20 cellular contexts compared by ENCODE assay signal in the genomic region with DNA sequence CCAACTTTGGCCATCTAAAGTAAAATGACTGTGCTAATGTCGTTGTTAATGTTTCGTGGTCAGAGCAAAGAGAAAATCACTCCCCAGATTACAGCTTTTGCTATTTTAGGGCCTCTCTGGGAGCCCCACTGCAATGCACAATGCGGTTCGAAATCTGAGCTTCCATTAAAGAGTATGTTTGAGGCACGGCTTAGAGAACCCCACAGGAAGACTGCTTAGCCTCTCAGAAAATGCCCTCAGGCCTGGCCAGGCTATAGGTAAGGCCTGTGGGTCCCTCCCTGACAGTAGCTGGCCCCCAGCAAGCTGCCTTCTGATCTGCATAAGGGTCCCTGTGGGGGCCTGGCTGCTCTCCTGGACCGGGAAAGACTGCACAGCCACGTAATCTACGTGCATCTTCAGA.
A peak's percentile ranks its signal among the peaks of the same experiment; 100 is the strongest.
DNase-seq lines count a peak whose midpoint lies in the region; ATAC-seq lines count a peak whose summit lies in the region.
"Had no signal": no experiment of that assay in that cellular context is flagged by ENCODE, and none has a peak within 500 bp of the region (broad histone marks: within the 10 kb centered on the region; RNA-seq: fewer than 3 reads in every experiment).

No MANE protein-coding gene starts in this region.

- no peak overlapping the region for H2AFZ ChIP-seq in Karpas-422 (ENCODE audit: low read length)
- H2AFZ ChIP-seq in trophoblast cell (ENCODE audit: insufficient read depth, low read length, poor library complexity): no peak overlapping the region

- no peak overlapping the region for H3K4me2 ChIP-seq in Karpas-422 (ENCODE audit: low read depth, low read length, poor library complexity, severe bottlenecking)
- no peak overlapping the region for H3K4me2 ChIP-seq in mesendoderm (ENCODE audit: low read length)
- H3K4me2 ChIP-seq in trophoblast cell (ENCODE audit: low read length): no peak overlapping the region
- H3K4me2 ChIP-seq: A549; BLaER1 treated with 17β-estradiol and CSF1 and Interleukin-3, amounts not matched to agents 10 nM and 100 nM had no signal

- H3K36me3 Mint-ChIP-seq in activated naive CD4-positive, alpha-beta T cell treated with anti-CD3 and anti-CD28 coated beads for 36 hours (ENCODE audit: low read depth): no peaks in the 10 kb centered on the region
- H3K36me3 Mint-ChIP-seq: CD8-positive, alpha-beta T cell had no signal

- H3K23ac ChIP-seq in mesendoderm (ENCODE audit: low read length): no peak overlapping the region
- H3K23ac ChIP-seq in trophoblast cell (ENCODE audit: low read length): no peak overlapping the region

- no peak overlapping the region for H2BK15ac ChIP-seq in mesendoderm (replicated peaks; ENCODE audit: low read depth)

- no peak overlapping the region for H4K91ac ChIP-seq in trophoblast cell (ENCODE audit: low read depth, low read length)

- H3K56ac ChIP-seq in mesendoderm (ENCODE audit: low read length): no peak overlapping the region

- H3K27ac Mint-ChIP-seq in activated naive CD4-positive, alpha-beta T cell treated with anti-CD3 and anti-CD28 coated beads for 36 hours: no peak overlapping the region
- H3K27ac Mint-ChIP-seq: B cell; CD4-positive, alpha-beta T cell; CD8-positive, alpha-beta T cell had no signal

- H3K9ac ChIP-seq in Karpas-422 (ENCODE audit: low read length): no peak overlapping the region
- H3K9ac ChIP-seq in mesendoderm (ENCODE audit: low read length): no peak overlapping the region
- H3K9ac ChIP-seq in trophoblast cell (ENCODE audit: low read length): peak overlapping the region; percentile 69
- H3K9ac ChIP-seq: BLaER1 treated with 17β-estradiol and CSF1 and Interleukin-3, amounts not matched to agents 10 nM and 100 nM had no signal

- CTCF ChIA-PET in activated naive CD4-positive, alpha-beta T cell treated with anti-CD3 and anti-CD28 coated beads for 36 hours (lab: Charles Lee): no interaction called here

- H2BK120ac ChIP-seq in mesendoderm (ENCODE audit: low read depth, low read length): no peak overlapping the region
- no peak overlapping the region for H2BK120ac ChIP-seq in trophoblast cell (ENCODE audit: insufficient read depth, low read length, poor library complexity)

- intact Hi-C loops in activated naive CD4-positive, alpha-beta T cell treated with anti-CD3 and anti-CD28 coated beads for 36 hours (cut with micrococcal nuclease): loop anchor here (10.0 kb wide), 1 partner anchor 60 kb away; no protein-coding TSS in a partner anchor

- H3K36me3 ChIP-seq in Karpas-422 (ENCODE audit: insufficient read depth, low read length) (peaks cover 14% of the 10 kb centered on the region; the same call in 1 of the 2 replicates), SJCRH30 (no peaks in the 10 kb centered on the region), mesendoderm (ENCODE audit: control insufficient read depth, insufficient read depth, low read length) (no peaks in the 10 kb centered on the region), trophoblast cell (ENCODE audit: control insufficient read depth in 1 of 2, insufficient read depth in 2 of 2, low read length in 2 of 2) (no peaks in the 10 kb centered on the region)
- H3K36me3 ChIP-seq: BLaER1 treated with 17β-estradiol and CSF1 and Interleukin-3, amounts not matched to agents 10 nM and 100 nM had no signal

- H3K4me1 ChIP-seq in Karpas-422 (ENCODE audit: low read length) (peaks cover 69% of the 10 kb centered on the region), SJCRH30 (peaks cover 33% of the 10 kb centered on the region), mesendoderm (ENCODE audit: control insufficient read depth, low read depth, low read length) (peaks cover 4% of the 10 kb centered on the region), trophoblast cell (ENCODE audit: control insufficient read depth in 1 of 2, insufficient read depth in 2 of 2, low read length in 2 of 2) (no peaks in the 10 kb centered on the region)
- H3K4me1 ChIP-seq: A549; BLaER1 treated with 17β-estradiol and CSF1 and Interleukin-3, amounts not matched to agents 10 nM and 100 nM; Caco-2 had no signal

- H3K9me2 ChIP-seq in Karpas-422 (replicated peaks; ENCODE audit: insufficient read depth, low read length): no peaks in the 10 kb centered on the region

- no peak overlapping the region for H4K5ac ChIP-seq in mesendoderm (ENCODE audit: low read length)

- DNase-seq in Karpas-422 (no peak), SJCRH30 (peak; percentile 63 to 78), mesendoderm (peak; percentile 3), trophoblast cell (no peak), HuH-7 (ENCODE audit: low spot score) (no peak)
- no peak for DNase-seq in activated naive CD4-positive, alpha-beta T cell treated with anti-CD3 and anti-CD28 coated beads for 36 hours
- DNase-seq: AML-193; Caco-2; Calu3; CD4-positive, alpha-beta T cell; CD8-positive, alpha-beta T cell; DMS79 treated with DMSO at 0.1 percent for 48 hours; GF-D8 had no signal

- H4K8ac ChIP-seq in mesendoderm (ENCODE audit: low read depth, low read length) (no peak overlapping the region), trophoblast cell (ENCODE audit: low read depth, low read length) (no peak overlapping the region)

- no peak overlapping the region for H2AK5ac ChIP-seq in mesendoderm (ENCODE audit: low read length)
- no peak overlapping the region for H2AK5ac ChIP-seq in trophoblast cell (ENCODE audit: low read length)

- no peak overlapping the region for H3K4me3 ChIP-seq in Karpas-422 (ENCODE audit: low read length)
- H3K4me3 ChIP-seq in SJCRH30: no peak overlapping the region
- no peak overlapping the region for H3K4me3 ChIP-seq in mesendoderm (ENCODE audit: low read length)
- H3K4me3 ChIP-seq in trophoblast cell (ENCODE audit: low read depth, low read length): no peak overlapping the region
- H3K4me3 ChIP-seq: A549; BLaER1 treated with 17β-estradiol and CSF1 and Interleukin-3, amounts not matched to agents 10 nM and 100 nM had no signal

- peaks cover 6% of the 10 kb centered on the region for H3K9me3 Mint-ChIP-seq in activated naive CD4-positive, alpha-beta T cell treated with anti-CD3 and anti-CD28 coated beads for 36 hours

- H2BK12ac ChIP-seq in trophoblast cell (ENCODE audit: low read length): no peak overlapping the region

- H4K12ac ChIP-seq in trophoblast cell (ENCODE audit: low read depth, low read length): no peak overlapping the region

- H3K9me3 ChIP-seq in Karpas-422 (ENCODE audit: low read length) (no peaks in the 10 kb centered on the region; the same call in 1 of the 2 replicates), SJCRH30 (replicated peaks) (peaks cover 20% of the 10 kb centered on the region), trophoblast cell (ENCODE audit: insufficient read depth, low read depth, low read length) (no peaks in the 10 kb centered on the region)
- H3K9me3 ChIP-seq: A549 had no signal

- H3K4ac ChIP-seq in mesendoderm (ENCODE audit: low read depth, low read length) (no peak overlapping the region), trophoblast cell (ENCODE audit: low read depth, low read length) (no peak overlapping the region)

- H3K18ac ChIP-seq in mesendoderm (ENCODE audit: low read length): no peak overlapping the region
- no peak overlapping the region for H3K18ac ChIP-seq in trophoblast cell (ENCODE audit: low read length)

- H3K27ac ChIP-seq in Karpas-422 (ENCODE audit: low read length) (peak overlapping the region; percentile 94), SJCRH30 (no peak overlapping the region), mesendoderm (ENCODE audit: low read depth, low read length) (no peak overlapping the region), trophoblast cell (ENCODE audit: low read depth, low read length) (no peak overlapping the region)
- H3K27ac ChIP-seq: 22Rv1; A549; BLaER1 treated with 17β-estradiol and CSF1 and Interleukin-3, amounts not matched to agents 10 nM and 100 nM; C4-2B had no signal

- WGBS in mesendoderm (ENCODE audit: extremely low coverage, insufficient coverage, low lambda C conversion rate): no CpG with 5 or more reads among the region's 8 CpGs
- WGBS in trophoblast cell (ENCODE audit: extremely low coverage, insufficient coverage, insufficient read length): no CpG with 5 or more reads among the region's 8 CpGs

- no peak overlapping the region for H3K4me3 Mint-ChIP-seq in activated naive CD4-positive, alpha-beta T cell treated with anti-CD3 and anti-CD28 coated beads for 36 hours
- H3K4me3 Mint-ChIP-seq: B cell; CD4-positive, alpha-beta T cell; CD8-positive, alpha-beta T cell had no signal

- peaks cover 11% of the 10 kb centered on the region; the same call in 1 of the 2 replicates for H3K79me2 ChIP-seq in Karpas-422 (ENCODE audit: low read length)
- no peaks in the 10 kb centered on the region for H3K79me2 ChIP-seq in mesendoderm (ENCODE audit: control insufficient read depth, insufficient read depth, low read length)
- no peaks in the 10 kb centered on the region for H3K79me2 ChIP-seq in trophoblast cell (ENCODE audit: control insufficient read depth, insufficient read depth, low read length, poor library complexity)

- no peak overlapping the region for H2BK5ac ChIP-seq in mesendoderm (ENCODE audit: low read length)
- no peak overlapping the region for H2BK5ac ChIP-seq in trophoblast cell (ENCODE audit: low read depth, low read length, poor library complexity)

- H3K27me3 ChIP-seq in Karpas-422 (ENCODE audit: low read length) (no peaks in the 10 kb centered on the region), SJCRH30 (peaks cover 8% of the 10 kb centered on the region; the same call in 1 of the 2 replicates), mesendoderm (ENCODE audit: insufficient read depth, low read length, poor library complexity) (no peaks in the 10 kb centered on the region), trophoblast cell (ENCODE audit: insufficient read depth, low read length) (no peaks in the 10 kb centered on the region)
- H3K27me3 ChIP-seq: BLaER1 treated with 17β-estradiol and CSF1 and Interleukin-3, amounts not matched to agents 10 nM and 100 nM had no signal

- no peak overlapping the region for H3K14ac ChIP-seq in trophoblast cell (ENCODE audit: low read length)

- H4K20me1 ChIP-seq in Karpas-422 (ENCODE audit: insufficient read depth, low read depth, low read length): no peaks in the 10 kb centered on the region
- H4K20me1 ChIP-seq: BLaER1 treated with 17β-estradiol and CSF1 and Interleukin-3, amounts not matched to agents 10 nM and 100 nM had no signal

- H3K27me3 Mint-ChIP-seq in activated naive CD4-positive, alpha-beta T cell treated with anti-CD3 and anti-CD28 coated beads for 36 hours (ENCODE audit: low read depth): no peaks in the 10 kb centered on the region
- H3K27me3 Mint-ChIP-seq: B cell; CD4-positive, alpha-beta T cell had no signal

- H3K79me1 ChIP-seq in mesendoderm (ENCODE audit: low read length) (no peaks in the 10 kb centered on the region), trophoblast cell (ENCODE audit: low read length) (no peaks in the 10 kb centered on the region)

- no peaks in the 10 kb centered on the region for H3K4me1 Mint-ChIP-seq in activated naive CD4-positive, alpha-beta T cell treated with anti-CD3 and anti-CD28 coated beads for 36 hours (ENCODE audit: low read depth)
- H3K4me1 Mint-ChIP-seq: B cell had no signal

- ATAC-seq in GM21825 (IDR thresholded peaks at IDR 0.05; ENCODE audit: unreplicated experiment) (no peak), GM21737 (IDR thresholded peaks at IDR 0.05; ENCODE audit: unreplicated experiment) (no peak)
- ATAC-seq: A549; CD8-positive, alpha-beta T cell had no signal

Comparison
In these comparisons a context has a peak if more than half of its experiments do, and no peak if none do; other contexts are left out.
1. DNase-seq: peak in SJCRH30 (2 of 2) and mesendoderm (single experiment); none in Karpas-422 (single experiment), trophoblast cell (0 of 2), HuH-7 (single experiment) and activated naive CD4-positive, alpha-beta T cell treated with anti-CD3 and anti-CD28 coated beads for 36 hours (single experiment).